24 cellular contexts compared by ENCODE assay signal in the genomic region with DNA sequence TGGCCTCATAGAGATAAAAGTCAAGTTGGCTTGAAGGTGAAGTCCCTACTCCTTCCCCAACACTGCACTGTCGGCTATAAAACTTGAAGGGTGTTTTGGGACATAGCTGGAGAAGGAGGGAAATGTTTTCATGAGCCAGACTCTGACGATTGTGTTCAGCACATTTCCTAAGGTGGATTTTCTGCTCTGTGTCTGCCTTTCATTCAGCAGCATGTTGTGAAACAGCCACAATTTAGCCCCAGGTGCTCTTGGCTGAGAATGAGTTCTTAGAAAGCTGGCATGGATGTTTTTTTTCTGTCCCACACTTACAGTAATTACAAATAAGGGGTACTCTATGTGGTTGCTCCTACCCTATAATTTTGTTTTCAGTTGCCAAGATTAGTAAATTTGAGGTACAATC.
A peak's percentile ranks its signal among the peaks of the same experiment; 100 is the strongest.
DNase-seq lines count a peak whose midpoint lies in the region; TF ChIP-seq lines count a peak whose summit lies in the region.
"Had no signal": no experiment of that assay in that cellular context is flagged by ENCODE, and none has a peak within 500 bp of the region (broad histone marks: within the 10 kb centered on the region; RNA-seq: fewer than 3 reads in every experiment).

No MANE protein-coding gene starts in this region.

- no peak overlapping the region for H3K4me3 ChIP-seq in breast epithelium
- H3K4me3 ChIP-seq in epithelial cell of esophagus (ENCODE audit: low read length): no peak overlapping the region
- H3K4me3 ChIP-seq in GM23248: no peak overlapping the region
- H3K4me3 ChIP-seq: A549; BLaER1 treated with 17β-estradiol and CSF1 and Interleukin-3, amounts not matched to agents 10 nM and 100 nM; GM12878; K562; Peyer's patch had no signal

- no peaks in the 10 kb centered on the region for H3K9me2 ChIP-seq in GM23248 (ENCODE audit: insufficient read depth)
- H3K9me2 ChIP-seq: SK-N-SH had no signal

- no peaks in the 10 kb centered on the region for H4K20me1 ChIP-seq in GM23248 (ENCODE audit: insufficient read depth)
- H4K20me1 ChIP-seq: BLaER1 treated with 17β-estradiol and CSF1 and Interleukin-3, amounts not matched to agents 10 nM and 100 nM had no signal

- H3K27ac ChIP-seq in breast epithelium (no peak overlapping the region), GM23248 (no peak overlapping the region)
- H3K27ac ChIP-seq: A549; BLaER1 treated with 17β-estradiol and CSF1 and Interleukin-3, amounts not matched to agents 10 nM and 100 nM; Peyer's patch had no signal

- H3K36me3 ChIP-seq in breast epithelium (no peaks in the 10 kb centered on the region), GM23248 (ENCODE audit: low read depth) (no peaks in the 10 kb centered on the region)
- H3K36me3 ChIP-seq: BLaER1 treated with 17β-estradiol and CSF1 and Interleukin-3, amounts not matched to agents 10 nM and 100 nM; Peyer's patch had no signal

- H3K4me3 Mint-ChIP-seq in MCF 10A (ENCODE audit: unreplicated experiment): no peak overlapping the region
- H3K4me3 Mint-ChIP-seq: CD4-positive, alpha-beta T cell; T-helper 17 cell had no signal

- H3K9ac ChIP-seq in GM23248: no peak overlapping the region
- H3K9ac ChIP-seq: BLaER1 treated with 17β-estradiol and CSF1 and Interleukin-3, amounts not matched to agents 10 nM and 100 nM; SK-N-SH had no signal

- H3K27me3 ChIP-seq in breast epithelium (peaks cover 0 to 23% of the 10 kb centered on the region in 2 donors), GM23248 (replicated peaks; ENCODE audit: insufficient read depth) (no peaks in the 10 kb centered on the region)
- H3K27me3 ChIP-seq: BLaER1 treated with 17β-estradiol and CSF1 and Interleukin-3, amounts not matched to agents 10 nM and 100 nM; Peyer's patch had no signal

- TF ChIP-seq POLR2A in breast epithelium (IDR thresholded peaks at IDR 0.05): no peak

- intact Hi-C loops in MCF 10A (cut with micrococcal nuclease): no loop called here
- intact Hi-C loops in breast epithelium (cut with DNase I; ENCODE audit: low total_unique reads): no loop called here

- in situ Hi-C loops in GM23248 (cut with MboI): no loop called here

- CTCF ChIA-PET in MCF 10A (lab: Yijun Ruan, JAX): interaction anchor here (1.1 kb wide), 1 partner anchor 53 kb away, joined by 3 read pairs; no protein-coding TSS in a partner anchor

- no peaks in the 10 kb centered on the region for H3K27me3 Mint-ChIP-seq in MCF 10A (ENCODE audit: insufficient read depth, unreplicated experiment)

- H3K4me2 ChIP-seq in GM23248 (ENCODE audit: unreplicated experiment): no peak overlapping the region
- H3K4me2 ChIP-seq: A549; BLaER1 treated with 17β-estradiol and CSF1 and Interleukin-3, amounts not matched to agents 10 nM and 100 nM; SK-N-SH had no signal

- BruUV-seq in MCF 10A (replicated peaks; lab: Mats Ljungman, UMichigan): no TSS peak

- no peaks in the 10 kb centered on the region for H3K9me3 Mint-ChIP-seq in MCF 10A (ENCODE audit: unreplicated experiment)
- H3K9me3 Mint-ChIP-seq: CD4-positive, alpha-beta T cell had no signal

- H3K79me2 ChIP-seq in GM23248 (ENCODE audit: insufficient read depth): no peaks in the 10 kb centered on the region

- no peaks in the 10 kb centered on the region for H3K4me1 ChIP-seq in breast epithelium
- no peaks in the 10 kb centered on the region for H3K4me1 ChIP-seq in GM23248 (ENCODE audit: insufficient read depth)
- H3K4me1 ChIP-seq: A549, Peyer's patch had no signal

- H3K9me3 ChIP-seq in breast epithelium (no peaks in the 10 kb centered on the region), GM23248 (ENCODE audit: low read depth) (no peaks in the 10 kb centered on the region)
- H3K9me3 ChIP-seq: A549; BLaER1 treated with 17β-estradiol and CSF1 and Interleukin-3, amounts not matched to agents 10 nM and 100 nM; Peyer's patch; SK-N-SH had no signal

- H3F3A ChIP-seq in GM23248 (ENCODE audit: insufficient read depth): no peaks in the 10 kb centered on the region

- POLR2A ChIA-PET in MCF 10A (lab: Yijun Ruan, JAX): interaction anchor here (0.6 to 2.8 kb wide), 10 partner anchors 9 to 109 kb away, joined by 3 to 13 read pairs (median 4); no protein-coding TSS in a partner anchor

- no peaks in the 10 kb centered on the region for H3K36me3 Mint-ChIP-seq in MCF 10A (ENCODE audit: insufficient read depth, unreplicated experiment)

- TF ChIP-seq CTCF in MCF 10A (IDR thresholded peaks at IDR 0.05; ENCODE audit: unreplicated experiment): no peak
- no peak for TF ChIP-seq CTCF in breast epithelium (IDR thresholded peaks at IDR 0.05)
- no peak for TF ChIP-seq CTCF in epithelial cell of esophagus (IDR thresholded peaks at IDR 0.05; ENCODE audit: insufficient read depth, low read depth, low read length, missing control alignments)

- WGBS in GM23248 (ENCODE audit: low coverage in 1 of 2, low lambda C conversion rate in 2 of 2, missing lambda C conversion rate in 2 of 2), 2 experiments: 5 to 8% methylated on average over 2 of the region's 2 CpGs

- peak; percentile 83 for DNase-seq in MCF 10A (ENCODE audit: unreplicated experiment)
- DNase-seq in breast epithelium (ENCODE audit: low spot score in 2 of 2): no peak
- peak; percentile 72 for DNase-seq in NCI-H69 (lab: John Stamatoyannopoulos, UW)
- peak; percentile 89 for DNase-seq in epithelial cell of esophagus (ENCODE audit: low read depth)
- DNase-seq in dedifferentiated amniotic fluid mesenchymal stem cell (ENCODE audit: extremely low spot score): no peak
- no peak for DNase-seq in globus pallidus (ENCODE audit: low spot score)
- no peak for DNase-seq in GM23248
- DNase-seq: AML-193; CD4-positive, alpha-beta T cell; COR-L47; GDM1; Kasumi-1; MV-4-11; NCI-H1694 treated with DMSO at 0.1 percent for 48 hours; NCI-H446 treated with DMSO at 0.1 percent for 48 hours; NCI-H526; OCI-M1; Peyer's patch; SK-N-SH; T-helper 17 cell had no signal

- no peak overlapping the region for H3K27ac Mint-ChIP-seq in MCF 10A (ENCODE audit: low read depth, unreplicated experiment)
- H3K27ac Mint-ChIP-seq: CD4-positive, alpha-beta T cell; T-helper 17 cell had no signal

- no peak overlapping the region for H2AFZ ChIP-seq in GM23248

- H3K4me1 Mint-ChIP-seq in MCF 10A (ENCODE audit: insufficient read depth, unreplicated experiment): no peaks in the 10 kb centered on the region
- H3K4me1 Mint-ChIP-seq: T-helper 17 cell had no signal

Comparison
In these comparisons a context has a peak if more than half of its experiments do, and no peak if none do; other contexts are left out.
1. DNase-seq: peak in MCF 10A (single experiment), NCI-H69 (single experiment) and epithelial cell of esophagus (single experiment); none in breast epithelium (0 of 2), dedifferentiated amniotic fluid mesenchymal stem cell (single experiment), globus pallidus (single experiment) and GM23248 (single experiment).